In the genomic region with DNA sequence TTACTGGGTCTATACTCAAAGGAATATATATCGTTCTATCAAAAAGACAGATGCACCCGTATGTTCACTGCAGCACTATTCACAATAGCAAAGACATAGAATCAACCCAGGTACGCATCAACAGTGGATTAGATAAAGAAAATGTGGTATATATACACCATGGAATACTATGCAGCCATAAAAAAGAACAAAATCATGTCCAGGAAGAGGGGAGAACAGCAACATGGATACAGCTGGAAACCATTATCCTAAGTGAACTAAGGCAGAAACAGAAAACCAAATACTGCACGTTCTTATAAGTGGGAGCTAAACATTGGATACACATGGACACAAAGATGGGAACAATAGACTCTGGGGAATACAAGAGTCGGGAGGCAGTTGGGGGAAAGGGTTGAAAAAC, we compare ENCODE assay signal across 20 cellular contexts. TPM values are rescaled to one million over a fixed set of nuclear protein-coding genes. Genes with fewer than 3 reads are reported as not detected.
"Had no signal": no experiment of that assay in that cellular context is flagged by ENCODE, and none has a peak within 500 bp of the region (broad histone marks: within the 10 kb centered on the region; RNA-seq: fewer than 3 reads in every experiment).

No MANE protein-coding gene starts in this region.

RNA-seq across cellular contexts. Expression of a gene that starts 42.6 kb away (rescaled TPM):
- total RNA-seq: colonic mucosa, dermis microvascular lymphatic vessel endothelial cell, endodermal cell, esophagus mucosa, esophagus squamous epithelium, gastrocnemius medialis, glomerular endothelial cell, heart right ventricle, kidney epithelial cell, left cardiac atrium, left lung, left ventricle myocardium superior, lower leg skin, lower lobe of right lung, lung microvascular endothelial cell, mesenteric fat pad, mesothelial cell of epicardium, mucosa of descending colon, myocyte had no signal
- polyA plus RNA-seq: heart right ventricle, keratinocyte had no signal
